In the genomic region with DNA sequence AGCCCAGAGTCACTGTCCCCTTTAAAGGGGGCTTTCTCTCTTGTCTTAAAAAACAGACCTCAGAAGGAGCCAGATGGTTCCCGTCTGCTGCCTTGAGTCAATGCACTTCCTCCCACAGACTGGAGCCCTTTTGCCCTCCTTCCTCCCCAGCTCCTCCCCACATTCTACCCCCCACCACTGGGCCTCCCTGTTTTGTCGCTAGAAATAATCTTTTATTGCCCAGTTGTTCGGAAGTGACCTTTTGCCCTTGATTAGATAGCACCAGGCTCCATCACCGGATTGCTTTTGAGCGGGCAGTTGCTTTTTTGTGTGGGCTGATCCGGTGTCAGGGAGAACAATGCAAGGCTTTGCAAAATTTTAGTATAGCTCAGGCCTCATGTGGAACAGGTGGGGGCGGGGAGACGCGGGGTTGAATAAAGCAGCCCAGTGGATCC, we compare ENCODE assay signal across 8 cellular contexts. TPM values are rescaled to one million over a fixed set of nuclear protein-coding genes. Genes with fewer than 3 reads are reported as not detected.
DNase-seq lines count a peak whose midpoint lies in the region; ATAC-seq and TF ChIP-seq lines count a peak whose summit lies in the region.

No MANE protein-coding gene starts in this region.

- H3K4me1 ChIP-seq in skeletal muscle satellite cell (ENCODE audit: control insufficient read depth, insufficient read depth, low read length) (peaks cover 13% of the 10 kb centered on the region), ascending aorta (no peaks in the 10 kb centered on the region)

- peak; percentile 58 for DNase-seq in H7
- DNase-seq in activated CD8-positive, alpha-beta memory T cell treated with anti-CD3 and anti-CD28 coated beads, Interleukin-2, amount 50 U/mL, for 1 hour (ENCODE audit: extremely low read depth) = peak; percentile 18
- DNase-seq in hepatic stellate cell (ENCODE audit: low spot score) = peak; percentile 37
- no peak for DNase-seq in NCI-H526 treated with DMSO at 0.1 percent for 48 hours (lab: John Stamatoyannopoulos, UW)
- DNase-seq in ascending aorta (ENCODE audit: low spot score in 2 of 2) = no peak

- no peak overlapping the region for H3K9ac ChIP-seq in skeletal muscle satellite cell (ENCODE audit: low read depth, low read length)

- H3K27me3 ChIP-seq in H7 (ENCODE audit: control insufficient read depth, insufficient read depth, low read length) (no peaks in the 10 kb centered on the region), skeletal muscle satellite cell (ENCODE audit: control insufficient read depth, insufficient read depth, low read length) (no peaks in the 10 kb centered on the region), ascending aorta (no peaks in the 10 kb centered on the region)

- H3K27ac ChIP-seq in KOPT-K1 (ENCODE audit: low read depth, low read length, poor library complexity, severe bottlenecking) (peak overlapping the region; percentile 88), ascending aorta (no peak overlapping the region)

- no peaks in the 10 kb centered on the region for H3K9me3 ChIP-seq in KOPT-K1 (ENCODE audit: insufficient read depth, low read length, poor library complexity, severe bottlenecking)
- H3K9me3 ChIP-seq in skeletal muscle satellite cell (replicated peaks; ENCODE audit: low read length) = no peaks in the 10 kb centered on the region
- H3K9me3 ChIP-seq in ascending aorta = no peaks in the 10 kb centered on the region

- intact Hi-C loops in ascending aorta (cut with DNase I) = no loop called here

- H3K4me2 ChIP-seq in skeletal muscle satellite cell (ENCODE audit: low read length) = peak overlapping the region; percentile 26

- H3K36me3 ChIP-seq in H7 (replicated peaks; ENCODE audit: control insufficient read depth, insufficient read depth, low read length) = no peaks in the 10 kb centered on the region
- no peaks in the 10 kb centered on the region for H3K36me3 ChIP-seq in KOPT-K1 (ENCODE audit: insufficient read depth, low read length)
- no peaks in the 10 kb centered on the region for H3K36me3 ChIP-seq in skeletal muscle satellite cell (ENCODE audit: insufficient read depth, low read length)
- H3K36me3 ChIP-seq in ascending aorta = no peaks in the 10 kb centered on the region

- ATAC-seq in GM18502 (IDR thresholded peaks at IDR 0.05; ENCODE audit: poor library complexity, unreplicated experiment) = peak; percentile 91

- peak overlapping the region; percentile 10 for H3K4me3 ChIP-seq in H7 (ENCODE audit: insufficient read depth, low read depth, low read length)
- no peak overlapping the region for H3K4me3 ChIP-seq in skeletal muscle satellite cell (ENCODE audit: low read length)
- no peak overlapping the region for H3K4me3 ChIP-seq in ascending aorta

- TF ChIP-seq CTCF in ascending aorta (IDR thresholded peaks at IDR 0.05) = no peak

RNA-seq across cellular contexts. Expression of gene SPRY1, which starts 47.7 kb away (rescaled TPM):
- 42.2 and 56.8 TPM in 2 replicates for total RNA-seq in H7 (2014; rRNA removed; shearing (Covaris generic))
- 6.6 and 14.9 TPM in 2 replicates for total RNA-seq in skeletal muscle satellite cell (2012; rRNA removed)
- 348 TPM for total RNA-seq in ascending aorta

Comparison
In these comparisons a context has a peak if more than half of its experiments do, and no peak if none do; other contexts are left out.
1. DNase-seq: peak in H7 (single experiment), activated CD8-positive, alpha-beta memory T cell treated with anti-CD3 and anti-CD28 coated beads, Interleukin-2, amount 50 U/mL, for 1 hour (single experiment) and hepatic stellate cell (single experiment); none in NCI-H526 treated with DMSO at 0.1 percent for 48 hours (single experiment) and ascending aorta (0 of 2).